Comparison of ENCODE assay signal across 8 cellular contexts in genomic region chr4:73070072-73070385, GRCh38. TPM values are rescaled to one million over a fixed set of nuclear protein-coding genes. Genes with fewer than 3 reads are reported as not detected.
DNase-seq lines count a peak whose midpoint lies in the region; ATAC-seq and TF ChIP-seq lines count a peak whose summit lies in the region.

No MANE protein-coding gene starts in this region.

- in situ Hi-C loops in astrocyte of the cerebellum (cut with HindIII; ENCODE audit: low sequenced_read_pairs), result no loop called here

- TF ChIP-seq POLR2A in uterus (IDR thresholded peaks at IDR 0.05), result no peak

- DNase-seq in GM06990 (ENCODE audit: extremely low read depth, insufficient read length) (no peak), HuH-7 (ENCODE audit: low spot score) (peak; percentile 6), astrocyte of the cerebellum (ENCODE audit: low read depth) (no peak), lower lobe of right lung (no peak), uterus (no peak), HCEC 1CT (no peak), germinal center (ENCODE audit: low spot score) (no peak)

- H3K27me3 ChIP-seq in GM06990 (replicated peaks; ENCODE audit: control insufficient read depth, insufficient read depth, low read length) (no peaks in the 10 kb centered on the region), lower lobe of right lung (ENCODE audit: low read depth) (no peaks in the 10 kb centered on the region), uterus (no peaks in the 10 kb centered on the region)

- peaks cover 1% of the 10 kb centered on the region; the same call in 1 of the 2 replicates for H3K36me3 ChIP-seq in GM06990 (ENCODE audit: control insufficient read depth, insufficient read depth, low read length)
- peaks cover 23% of the 10 kb centered on the region for H3K36me3 ChIP-seq in lower lobe of right lung
- H3K36me3 ChIP-seq in uterus, result no peaks in the 10 kb centered on the region

- ATAC-seq in GM21515 (IDR thresholded peaks at IDR 0.05; ENCODE audit: unreplicated experiment) (peak; percentile 11), lower lobe of right lung (peak; percentile 9 to 58)

- TF ChIP-seq CTCF in GM06990 (IDR thresholded peaks at IDR 0.05; ENCODE audit: insufficient read depth, low read length, poor library complexity, severe bottlenecking) (no peak), astrocyte of the cerebellum (IDR thresholded peaks at IDR 0.05; ENCODE audit: low read depth, low read length, missing control alignments) (no peak), lower lobe of right lung (IDR thresholded peaks at IDR 0.05) (no peak), uterus (IDR thresholded peaks at IDR 0.05) (no peak)

- intact Hi-C loops in lower lobe of right lung (cut with DNase I), result no loop called here
- intact Hi-C loops in uterus (cut with DNase I; ENCODE audit: low total_unique reads), result no loop called here

- H3K27ac ChIP-seq in lower lobe of right lung (peak overlapping the region; percentile 98), uterus (peak overlapping the region; percentile 90 to 94)

- no peaks in the 10 kb centered on the region for H3K9me3 ChIP-seq in lower lobe of right lung
- no peaks in the 10 kb centered on the region for H3K9me3 ChIP-seq in uterus

- H3K4me3 ChIP-seq in GM06990 (replicated peaks; ENCODE audit: low read depth, low read length) (peak overlapping the region; percentile 89), astrocyte of the cerebellum (ENCODE audit: low read depth, low read length) (peak overlapping the region; percentile 77), lower lobe of right lung (peak overlapping the region; percentile 87), uterus (peak overlapping the region; percentile 81 to 89)

- H3K4me1 ChIP-seq in lower lobe of right lung (peaks cover 32% of the 10 kb centered on the region), uterus (no peaks in the 10 kb centered on the region)

RNA-seq across cellular contexts. Expression of gene COX18, which starts 0.5 kb away (rescaled TPM):
- 11.8 TPM for total RNA-seq in lower lobe of right lung
- 10 to 100 TPM in 3 of 4 donors, 1 to 10 TPM in 1; 5.6 to 33.5 (median 16.0) TPM for total RNA-seq in uterus
